Comparison of ENCODE assay signal across 8 cellular contexts in the genomic region with DNA sequence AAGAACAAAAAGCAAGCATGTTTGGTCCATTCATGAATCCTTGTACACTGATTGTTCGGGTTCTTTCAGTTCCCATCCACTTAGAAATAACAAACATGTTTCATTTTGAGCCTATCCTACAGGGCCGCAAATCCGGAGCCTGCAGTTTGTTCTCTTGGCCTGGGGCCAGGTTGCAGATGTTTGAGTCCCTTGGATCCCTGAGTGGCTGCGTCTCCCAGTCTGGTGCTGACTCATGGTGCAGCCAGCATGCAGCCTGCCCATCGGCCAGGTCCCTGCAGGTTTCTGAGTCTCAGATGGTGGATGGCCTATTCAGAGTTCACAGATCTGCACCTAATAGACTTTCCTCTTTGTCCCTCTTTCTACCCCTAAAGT. TPM values are rescaled to one million over a fixed set of nuclear protein-coding genes. Genes with fewer than 3 reads are reported as not detected.
A peak's percentile ranks its signal among the peaks of the same experiment; 100 is the strongest.
DNase-seq lines count a peak whose midpoint lies in the region; ATAC-seq and TF ChIP-seq lines count a peak whose summit lies in the region.

No MANE protein-coding gene starts in this region.

- intact Hi-C loops in left lung (cut with DNase I): no loop called here

- no peak for TF ChIP-seq CTCF in left lung (IDR thresholded peaks at IDR 0.05)

- H3K9me3 ChIP-seq in left lung: no peaks in the 10 kb centered on the region

- no peaks in the 10 kb centered on the region for H3K36me3 Mint-ChIP-seq in activated naive CD4-positive, alpha-beta T cell treated with anti-CD3 and anti-CD28 coated beads, Interleukin-2, amount 50 U/mL, for 72 hours

- ATAC-seq in left lung (peak; percentile 2), GM19463 (IDR thresholded peaks at IDR 0.05; ENCODE audit: unreplicated experiment) (no peak)
- ATAC-seq in activated naive CD4-positive, alpha-beta T cell treated with anti-CD3 and anti-CD28 coated beads, Interleukin-2, amount 50 U/mL, for 72 hours: no peak

- no peaks in the 10 kb centered on the region for H3K27me3 ChIP-seq in left lung

- H3K4me1 ChIP-seq in left lung: peaks cover 15 to 36% of the 10 kb centered on the region in 2 donors

- H3K4me3 ChIP-seq in left lung: no peak overlapping the region

- peak; percentile 80 for DNase-seq in AG08396 (ENCODE audit: low spot score)
- DNase-seq in NCI-H146 treated with DMSO at 0.1 percent for 48 hours (lab: John Stamatoyannopoulos, UW; ENCODE audit: unreplicated experiment): peak; percentile 3
- DNase-seq in left lung: peak in 1 of 2 donors; percentile 71
- no peak for DNase-seq in putamen (ENCODE audit: low spot score)
- DNase-seq in COLO829 (ENCODE audit: low spot score): no peak
- no peak for DNase-seq in activated naive CD4-positive, alpha-beta T cell treated with anti-CD3 and anti-CD28 coated beads, Interleukin-2, amount 50 U/mL, for 72 hours (ENCODE audit: low spot score in 2 of 2)

- no peak overlapping the region for H3K27ac Mint-ChIP-seq in activated naive CD4-positive, alpha-beta T cell treated with anti-CD3 and anti-CD28 coated beads, Interleukin-2, amount 50 U/mL, for 72 hours

- no peaks in the 10 kb centered on the region for H3K36me3 ChIP-seq in left lung

- H3K9me3 Mint-ChIP-seq in activated naive CD4-positive, alpha-beta T cell treated with anti-CD3 and anti-CD28 coated beads, Interleukin-2, amount 50 U/mL, for 72 hours: no peaks in the 10 kb centered on the region

- peak overlapping the region; percentile 75 for H3K27ac ChIP-seq in angular gyrus (ENCODE audit: low read depth, low read length)
- H3K27ac ChIP-seq in left lung: no peak overlapping the region

RNA-seq across cellular contexts. Expression of gene DYNC1H1, which starts 1.9 kb away (rescaled TPM):
- 100 to 1,000 TPM; 492 to 514 TPM for total RNA-seq in left lung
- 100 to 1,000 TPM; 368 to 465 TPM for total RNA-seq in activated naive CD4-positive, alpha-beta T cell treated with anti-CD3 and anti-CD28 coated beads, Interleukin-2, amount 50 U/mL, for 72 hours

Comparison
In these comparisons a context has a peak if more than half of its experiments do, and no peak if none do; other contexts are left out.
1. DNase-seq: peak in AG08396 (single experiment) and NCI-H146 treated with DMSO at 0.1 percent for 48 hours (single experiment); none in putamen (single experiment), COLO829 (single experiment) and activated naive CD4-positive, alpha-beta T cell treated with anti-CD3 and anti-CD28 coated beads, Interleukin-2, amount 50 U/mL, for 72 hours (0 of 2).